Comparison of ENCODE assay signal across 1 cellular context in genomic region chr17:33816842-33817241, GRCh38.
TF ChIP-seq lines count a peak whose summit lies in the region.

No MANE protein-coding gene starts in this region.

TF ChIP-seq in WTC11, 78 proteins besides CTCF, POLR2A, EP300 and RAD21 (continued from another document):
- TF ChIP-seq ZBTB43 (CRISPR knock-in tag; IDR thresholded peaks at IDR 0.05) (no peak), PREB (CRISPR knock-in tag; IDR thresholded peaks at IDR 0.05; ENCODE audit: borderline replicate concordance) (no peak), GABPB1 (CRISPR knock-in tag; IDR thresholded peaks at IDR 0.05) (no peak), TCF7 (CRISPR knock-in tag; IDR thresholded peaks at IDR 0.05; ENCODE audit: low read depth) (no peak), ZNF263 (CRISPR knock-in tag; IDR thresholded peaks at IDR 0.05; ENCODE audit: low read depth) (no peak), MLX (CRISPR knock-in tag; IDR thresholded peaks at IDR 0.05) (no peak), KAT7 (CRISPR knock-in tag; IDR thresholded peaks at IDR 0.05; ENCODE audit: borderline replicate concordance) (no peak), GRHL2 (CRISPR knock-in tag; IDR thresholded peaks at IDR 0.05; ENCODE audit: insufficient replicate concordance, severe bottlenecking) (no peak)
TF ChIP-seq in WTC11: peak in this region for 0.
